In genomic region chr5:172640822-172641358, GRCh38 we compare ENCODE assay signal across 8 cellular contexts. TPM values are rescaled to one million over a fixed set of nuclear protein-coding genes. Genes with fewer than 3 reads are reported as not detected.
DNase-seq lines count a peak whose midpoint lies in the region; ATAC-seq, FAIRE-seq and TF ChIP-seq lines count a peak whose summit lies in the region.

Gene NEURL1B (plus strand): TSS chr5:172641263. CDS start chr5:172641407, 144 bp downstream.

- H3K4me1 ChIP-seq in RWPE2 (ENCODE audit: insufficient read depth, poor library complexity, severe bottlenecking) = peaks cover 20% of the 10 kb centered on the region
- H3K4me1 ChIP-seq in adipocyte (ENCODE audit: control insufficient read depth, insufficient read depth, low read length) = peaks cover 5% of the 10 kb centered on the region
- peaks cover 16% of the 10 kb centered on the region for H3K4me1 ChIP-seq in cardiac muscle cell (ENCODE audit: low read depth)
- H3K4me1 ChIP-seq in uterus = peaks cover 4 to 12% of the 10 kb centered on the region in 2 donors

- peak; percentile 67 for DNase-seq in GM12892 (ENCODE audit: insufficient read length)
- DNase-seq in RWPE2 (ENCODE audit: low spot score) = peak; percentile 87
- peak; percentile 88 for DNase-seq in adipocyte (ENCODE audit: low read depth)
- peak; percentile 63 to 92 for DNase-seq in cardiac muscle cell (ENCODE audit: low read depth in 1 of 2, low spot score in 1 of 2)
- DNase-seq in omental fat pad (ENCODE audit: low spot score) = no peak
- DNase-seq in uterus = peak; percentile 82 to 83

- H3K27ac ChIP-seq in 22Rv1 (peak within 1 kb of the TSS; percentile 78), RWPE2 (ENCODE audit: poor library complexity, severe bottlenecking) (peak within 1 kb of the TSS; percentile 97), cardiac muscle cell (peak within 1 kb of the TSS; percentile 44), uterus (peak within 1 kb of the TSS; percentile 85 to 98)

- H3K27me3 ChIP-seq in RWPE2 (ENCODE audit: insufficient read depth, poor library complexity, severe bottlenecking) (no peaks in the 10 kb centered on the region), adipocyte (replicated peaks; ENCODE audit: control insufficient read depth, insufficient read depth, low read length) (peaks cover 33% of the 10 kb centered on the region), cardiac muscle cell (no peaks in the 10 kb centered on the region), uterus (no peaks in the 10 kb centered on the region)

- intact Hi-C loops in uterus (cut with DNase I; ENCODE audit: low total_unique reads) = loop anchor here (10.0 kb wide), 1 partner anchor 76 kb away; no protein-coding TSS in a partner anchor

- TF ChIP-seq CTCF in 22Rv1 (IDR thresholded peaks at IDR 0.05) = no peak
- no peak for TF ChIP-seq CTCF in RWPE2 (IDR thresholded peaks at IDR 0.05; ENCODE audit: poor library complexity, severe bottlenecking)
- no peak for TF ChIP-seq CTCF in cardiac muscle cell (IDR thresholded peaks at IDR 0.05; ENCODE audit: low read depth, low read length)
- no peak for TF ChIP-seq CTCF in omental fat pad (IDR thresholded peaks at IDR 0.05)
- TF ChIP-seq CTCF in uterus (IDR thresholded peaks at IDR 0.05) = peak; percentile 15 to 57 (median 36)

- no peak for TF ChIP-seq RAD21 in Ishikawa (IDR thresholded peaks at IDR 0.05; ENCODE audit: low read depth)

- ATAC-seq in RWPE2 (ENCODE audit: low read depth) = peak; percentile 55
- ATAC-seq in omental fat pad (ENCODE audit: low FRiP score) = peak; percentile 75

- no peak for FAIRE-seq in GM12892 (lab: Jason Lieb, UNC)

- H3K9me3 ChIP-seq in RWPE2 (ENCODE audit: severe bottlenecking) (no peaks in the 10 kb centered on the region), adipocyte (ENCODE audit: control insufficient read depth, low read length) (no peaks in the 10 kb centered on the region), cardiac muscle cell (ENCODE audit: low read depth) (no peaks in the 10 kb centered on the region), uterus (no peaks in the 10 kb centered on the region)

- no peak within 1 kb of the TSS for H3K9ac ChIP-seq in adipocyte (ENCODE audit: low read length)

- H3K4me3 ChIP-seq in RWPE2 (ENCODE audit: severe bottlenecking) (peak within 1 kb of the TSS; percentile 93), adipocyte (ENCODE audit: low read length) (peak within 1 kb of the TSS; percentile 69), cardiac muscle cell (peak within 1 kb of the TSS; percentile 92), uterus (peak within 1 kb of the TSS; percentile 79 to 92)

- no peak for TF ChIP-seq EP300 in Ishikawa (IDR thresholded peaks at IDR 0.05; ENCODE audit: borderline replicate concordance)

- H3K36me3 ChIP-seq in RWPE2 (ENCODE audit: low read depth) (peaks cover 18% of the 10 kb centered on the region), adipocyte (ENCODE audit: control insufficient read depth, insufficient read depth, low read length, severe bottlenecking) (no peaks in the 10 kb centered on the region), cardiac muscle cell (no peaks in the 10 kb centered on the region), uterus (no peaks in the 10 kb centered on the region)

- TF ChIP-seq POLR2A in GM12892 (IDR thresholded peaks at IDR 0.05; ENCODE audit: low read depth, low read length) (no peak), uterus (IDR thresholded peaks at IDR 0.05) (peak; percentile 61 to 74)

TF ChIP-seq in Ishikawa, 13 proteins besides CTCF, POLR2A, EP300 and RAD21:
- no peak for TF ChIP-seq CEBPB (IDR thresholded peaks at IDR 0.05)
- TF ChIP-seq TAF1 (IDR thresholded peaks at IDR 0.05; ENCODE audit: low read depth) = peak; percentile 56; the same call in 1 of the 2 replicates
- TF ChIP-seq TCF12 (IDR thresholded peaks at IDR 0.05; ENCODE audit: low read depth) = peak; percentile 61; the same call in 1 of the 2 replicates
- no peak for TF ChIP-seq USF1 (IDR thresholded peaks at IDR 0.05)
- no peak for TF ChIP-seq REST (IDR thresholded peaks at IDR 0.05; ENCODE audit: low read depth)
- TF ChIP-seq FOXM1 (IDR thresholded peaks at IDR 0.05; ENCODE audit: borderline replicate concordance, low read depth) = peak; percentile 99
- TF ChIP-seq MAX (IDR thresholded peaks at IDR 0.05) = peak; percentile 72
- TF ChIP-seq EGR1 (IDR thresholded peaks at IDR 0.05) = peak; percentile 36; the same call in 1 of the 2 replicates
- TF ChIP-seq NFIC (IDR thresholded peaks at IDR 0.05) = 0 out of 2 replicates have a peak, but pooled peaks have one; percentile 28
TF ChIP-seq in Ishikawa: peak in this region for 6.

RNA-seq across cellular contexts. Expression of gene NEURL1B, which starts in this region (rescaled TPM):
- 0.25 TPM for polyA plus RNA-seq in GM12892 (2012; ENCODE audit: missing spikeins)
- total RNA-seq in cardiac muscle cell (32.7 and 55.8 TPM in 2 replicates), omental fat pad (10 to 100 TPM; 10.3 to 86.5 (median 17.8) TPM), uterus (100 to 1,000 TPM in 1 of 4 donors, 10 to 100 TPM in 3; 51.1 to 136 (median 74.1) TPM)
- 4.6 and 7.6 TPM in 2 replicates for polyA plus RNA-seq in cardiac muscle cell

Comparison
In these comparisons a context has a peak if more than half of its experiments do, and no peak if none do; other contexts are left out.
1. H3K27ac ChIP-seq: peak in every context shown above with its lines; median percentile 97 in RWPE2; 92 in uterus; 78 in 22Rv1; 44 in cardiac muscle cell.
2. CTCF ChIP-seq: peak in uterus (4 of 4); none in 22Rv1 (single experiment), RWPE2 (single experiment), cardiac muscle cell (single experiment) and omental fat pad (0 of 3).
3. Peak in every context shown above with its lines, with median percentiles within 50 percentile points of each other: H3K4me3 ChIP-seq.